10 cellular contexts compared by ENCODE assay signal in genomic region chr17:77422104-77422782, GRCh38.
A peak's percentile ranks its signal among the peaks of the same experiment; 100 is the strongest.
DNase-seq lines count a peak whose midpoint lies in the region; ATAC-seq and TF ChIP-seq lines count a peak whose summit lies in the region.
"Had no signal": no experiment of that assay in that cellular context is flagged by ENCODE, and none has a peak within 500 bp of the region (broad histone marks: within the 10 kb centered on the region; RNA-seq: fewer than 3 reads in every experiment).

No MANE protein-coding gene starts in this region.

- H3K4me3 Mint-ChIP-seq in GM23338 (no peak overlapping the region), WTC11 (no peak overlapping the region)
- no peak overlapping the region for H3K4me3 Mint-ChIP-seq in stimulated activated effector memory CD8-positive, alpha-beta T cell treated with anti-CD3 and anti-CD28 coated beads, Interleukin-12 subunit alpha, Interleukin-12 subunit beta, amount 100 ng/mL, for 72 hours

- H3K27me3 Mint-ChIP-seq in GM23338 (ENCODE audit: insufficient read depth, low read depth, poor library complexity) (peaks cover 30% of the 10 kb centered on the region), WTC11 (ENCODE audit: low read depth) (no peaks in the 10 kb centered on the region; the same call in 1 of the 2 replicates)

- POLR2A ChIA-PET in WTC11 (lab: Charles Lee), result no interaction called here

- H3K79me2 ChIP-seq in GM23338 (replicated peaks; ENCODE audit: insufficient read depth), result peaks cover 55% of the 10 kb centered on the region

- H4K20me1 ChIP-seq in GM23338 (replicated peaks; ENCODE audit: insufficient read depth), result peaks cover 5% of the 10 kb centered on the region; the same call in 1 of the 2 replicates

- peak overlapping the region; percentile 88 for H3K27ac ChIP-seq in GM23338 (ENCODE audit: low read depth)

- H3K27ac Mint-ChIP-seq in GM23338, result peak overlapping the region; percentile 84; the same call in 1 of the 2 replicates
- H3K27ac Mint-ChIP-seq in WTC11, result peak overlapping the region; percentile 63
- H3K27ac Mint-ChIP-seq in stimulated activated effector memory CD8-positive, alpha-beta T cell treated with anti-CD3 and anti-CD28 coated beads, Interleukin-12 subunit alpha, Interleukin-12 subunit beta, amount 100 ng/mL, for 72 hours, result peak overlapping the region; percentile 80

- DNase-seq in GM23338 (ENCODE audit: low spot score), result no peak
- DNase-seq in WTC11 (ENCODE audit: low spot score), result no peak
- peak; percentile 73 for DNase-seq in kidney epithelial cell (ENCODE audit: low read depth)
- no peak for DNase-seq in stimulated activated effector memory CD8-positive, alpha-beta T cell treated with anti-CD3 and anti-CD28 coated beads, Interleukin-12 subunit alpha, Interleukin-12 subunit beta, amount 100 ng/mL, for 72 hours (ENCODE audit: low spot score in 2 of 2)
- DNase-seq in superior temporal gyrus (ENCODE audit: extremely low spot score), result no peak
- no peak for DNase-seq in NCI-H345 (lab: John Stamatoyannopoulos, UW)
- no peak for DNase-seq in cerebellum (ENCODE audit: low spot score)
- DNase-seq: GF-D8 had no signal

- H3K4me1 ChIP-seq in GM23338 (ENCODE audit: insufficient read depth), result peaks cover 54% of the 10 kb centered on the region

- TF ChIP-seq CTCF in GM23338 (conservative IDR thresholded peaks at IDR 0.05; ENCODE audit: low read depth in 2 of 2), result no peak
- TF ChIP-seq CTCF in WTC11 (IDR thresholded peaks at IDR 0.05), result no peak
- TF ChIP-seq CTCF in kidney epithelial cell (IDR thresholded peaks at IDR 0.05; ENCODE audit: insufficient read depth, low read length, poor library complexity, severe bottlenecking), result no peak

- no peak overlapping the region for H2AFZ ChIP-seq in GM23338

- no peaks in the 10 kb centered on the region for H3K36me3 ChIP-seq in GM23338 (ENCODE audit: insufficient read depth)
- H3K36me3 ChIP-seq in kidney epithelial cell (ENCODE audit: control insufficient read depth, insufficient read depth, low read length), result no peaks in the 10 kb centered on the region

- H3K4me3 ChIP-seq in GM23338 (no peak overlapping the region), kidney epithelial cell (ENCODE audit: low read depth, low read length) (no peak overlapping the region)
- H3K4me3 ChIP-seq: K562 had no signal

- H3K9me3 Mint-ChIP-seq in GM23338, result no peaks in the 10 kb centered on the region
- no peaks in the 10 kb centered on the region for H3K9me3 Mint-ChIP-seq in WTC11
- no peaks in the 10 kb centered on the region for H3K9me3 Mint-ChIP-seq in stimulated activated effector memory CD8-positive, alpha-beta T cell treated with anti-CD3 and anti-CD28 coated beads, Interleukin-12 subunit alpha, Interleukin-12 subunit beta, amount 100 ng/mL, for 72 hours

- CTCF ChIA-PET in WTC11 (lab: Charles Lee), result interaction anchor here (1.4 to 5.2 kb wide), 7 partner anchors 8 to 90 kb away, joined by 3 to 93 read pairs (median 8); no protein-coding TSS in a partner anchor

- ATAC-seq in GM23338, result no peak
- ATAC-seq in WTC11, result no peak
- ATAC-seq in stimulated activated effector memory CD8-positive, alpha-beta T cell treated with anti-CD3 and anti-CD28 coated beads, Interleukin-12 subunit alpha, Interleukin-12 subunit beta, amount 100 ng/mL, for 72 hours, result no peak
- ATAC-seq in GM18858 (IDR thresholded peaks at IDR 0.05; ENCODE audit: unreplicated experiment), result no peak
- ATAC-seq: K562 had no signal

- no peaks in the 10 kb centered on the region for H3K9me2 ChIP-seq in GM23338 (ENCODE audit: insufficient read depth)

- H3F3A ChIP-seq in GM23338 (replicated peaks; ENCODE audit: low read depth), result 0 out of 2 replicates have a peak, but pooled peaks cover 9% of the 10 kb centered on the region

- H3K27me3 ChIP-seq in GM23338 (ENCODE audit: insufficient read depth), result no peaks in the 10 kb centered on the region
- no peaks in the 10 kb centered on the region for H3K27me3 ChIP-seq in kidney epithelial cell (ENCODE audit: control insufficient read depth, insufficient read depth, low read length)

- H3K4me1 Mint-ChIP-seq in GM23338 (peaks cover 70% of the 10 kb centered on the region), WTC11 (peaks cover 75% of the 10 kb centered on the region)
- H3K4me1 Mint-ChIP-seq in stimulated activated effector memory CD8-positive, alpha-beta T cell treated with anti-CD3 and anti-CD28 coated beads, Interleukin-12 subunit alpha, Interleukin-12 subunit beta, amount 100 ng/mL, for 72 hours, result peaks cover 50% of the 10 kb centered on the region

- no peaks in the 10 kb centered on the region for H3K36me3 Mint-ChIP-seq in GM23338 (ENCODE audit: low read depth)
- no peaks in the 10 kb centered on the region for H3K36me3 Mint-ChIP-seq in WTC11
- H3K36me3 Mint-ChIP-seq in stimulated activated effector memory CD8-positive, alpha-beta T cell treated with anti-CD3 and anti-CD28 coated beads, Interleukin-12 subunit alpha, Interleukin-12 subunit beta, amount 100 ng/mL, for 72 hours, result peaks cover 23% of the 10 kb centered on the region

- H3K4me2 ChIP-seq in GM23338, result peak overlapping the region; percentile 78

TF ChIP-seq in GM23338, 12 proteins besides CTCF, POLR2A, EP300 and RAD21 (continues in another document):
- no peak for TF ChIP-seq EZH2phosphoT487 (IDR thresholded peaks at IDR 0.05; ENCODE audit: unreplicated experiment)
- no peak for TF ChIP-seq ZNF114 (CRISPR knock-in tag; IDR thresholded peaks at IDR 0.05)
- TF ChIP-seq NANOG (IDR thresholded peaks at IDR 0.05; ENCODE audit: borderline replicate concordance), result no peak
- TF ChIP-seq POLR2AphosphoS5 (IDR thresholded peaks at IDR 0.05; ENCODE audit: low read depth), result no peak
- no peak for TF ChIP-seq STAT1 (IDR thresholded peaks at IDR 0.05; ENCODE audit: unreplicated experiment)
- no peak for TF ChIP-seq CREB1 (CRISPR knock-in tag; IDR thresholded peaks at IDR 0.05; ENCODE audit: low read depth)

TF ChIP-seq in WTC11, 78 proteins besides CTCF, POLR2A, EP300 and RAD21:
- TF ChIP-seq CDX4 (CRISPR knock-in tag; IDR thresholded peaks at IDR 0.05; ENCODE audit: borderline replicate concordance), result no peak
- TF ChIP-seq TEAD4 (CRISPR knock-in tag; IDR thresholded peaks at IDR 0.05), result no peak
- TF ChIP-seq FOXP1 (CRISPR knock-in tag; IDR thresholded peaks at IDR 0.05; ENCODE audit: borderline replicate concordance), result 0 out of 2 replicates have a peak, but pooled peaks have one; percentile 18
TF ChIP-seq in WTC11: peak in this region for 1.
